Comparison of ENCODE assay signal across 13 cellular contexts in genomic region chr1:24549210-24549609, GRCh38. TPM values are rescaled to one million over a fixed set of nuclear protein-coding genes. Genes with fewer than 3 reads are reported as not detected.
A peak's percentile ranks its signal among the peaks of the same experiment; 100 is the strongest.
DNase-seq lines count a peak whose midpoint lies in the region; FAIRE-seq and TF ChIP-seq lines count a peak whose summit lies in the region.
"Not testable (repeated sequence)": the region's sequence is repeated elsewhere in the genome, so short reads cannot be mapped to it uniquely, and the experiment has no call there.
"Had no signal": no experiment of that assay in that cellular context is flagged by ENCODE, and none has a peak within 500 bp of the region (broad histone marks: within the 10 kb centered on the region; RNA-seq: fewer than 3 reads in every experiment).

No MANE protein-coding gene starts in this region.

- intact Hi-C loops in kidney (cut with DNase I): not testable (repeated sequence)

- TF ChIP-seq CTCF in HEK293 (tag by site-specific recombination; IDR thresholded peaks at IDR 0.05); WERI-Rb-1 (IDR thresholded peaks at IDR 0.05; ENCODE audit: low read depth, low read length); kidney (IDR thresholded peaks at IDR 0.05; ENCODE audit: borderline replicate concordance, extremely low read depth, insufficient read depth); liver (IDR thresholded peaks at IDR 0.05; ENCODE audit: low read depth, low read length, missing input control): not testable (repeated sequence)

- not testable (repeated sequence) for H3K27ac ChIP-seq in HEK293 (ENCODE audit: extremely low read depth, low read depth, low read length); kidney (ENCODE audit: low read depth in 2 of 2, low read length in 2 of 2); small intestine (ENCODE audit: low read depth in 1 of 2, low read length in 1 of 2)
- peak overlapping the region; percentile 93 for H3K27ac ChIP-seq in WERI-Rb-1
- H3K27ac ChIP-seq in liver (ENCODE audit: low read depth in 1 of 2, low read length in 2 of 2): peak overlapping the region; percentile 31 to 51

- peak; percentile 25 for FAIRE-seq in kidney (lab: Jason Lieb, UNC)
- FAIRE-seq in small intestine (lab: Jason Lieb, UNC): not testable (repeated sequence)

- not testable (repeated sequence) for H3K9me3 ChIP-seq in HEK293 (ENCODE audit: control insufficient read depth, insufficient read depth, low read depth, low read length); WERI-Rb-1 (ENCODE audit: severe bottlenecking); kidney (ENCODE audit: control insufficient read depth in 1 of 2, low read length in 2 of 2); liver (ENCODE audit: control insufficient read depth in 4 of 4, low read length in 3 of 4); small intestine (ENCODE audit: control insufficient read depth, low read depth)

- H3K4me1 ChIP-seq in HEK293 (ENCODE audit: control insufficient read depth, insufficient read depth, low read length); kidney (ENCODE audit: control insufficient read depth in 1 of 2, insufficient read depth in 1 of 2, low read depth in 1 of 2, low read length in 2 of 2); small intestine (ENCODE audit: control insufficient read depth in 2 of 2, insufficient read depth in 1 of 2, low read depth in 1 of 2, low read length in 1 of 2): not testable (repeated sequence)
- peaks cover 0 to 34% (median 25%) of the 10 kb centered on the region in 4 donors for H3K4me1 ChIP-seq in liver (ENCODE audit: control insufficient read depth in 4 of 4, insufficient read depth in 4 of 4, low read length in 3 of 4)

- H3K4me3 ChIP-seq in HEK293 (ENCODE audit: low read depth, low read length); WERI-Rb-1 (ENCODE audit: low read depth, low read length); kidney (ENCODE audit: low read length in 2 of 2); liver (ENCODE audit: low read depth in 1 of 3, low read length in 3 of 3); small intestine (ENCODE audit: low read depth in 1 of 2, low read length in 2 of 2): not testable (repeated sequence)

- H3K9ac ChIP-seq in kidney (ENCODE audit: low read length in 2 of 2); liver (ENCODE audit: low read depth in 1 of 2, low read length in 2 of 2): not testable (repeated sequence)

- DNase-seq in NCI-H524 treated with DMSO at 0.1 percent for 48 hours (lab: John Stamatoyannopoulos, UW): peak; percentile 9
- DNase-seq in WERI-Rb-1: peak; percentile 71
- DNase-seq in kidney: not testable (repeated sequence)
- peak; percentile 31 for DNase-seq in small intestine

- H3K36me3 ChIP-seq in HEK293 (ENCODE audit: control insufficient read depth in 2 of 2, insufficient read depth in 1 of 2, low read length in 2 of 2); WERI-Rb-1; kidney (ENCODE audit: control insufficient read depth in 1 of 2, insufficient read depth in 2 of 2, low read length in 2 of 2); liver (ENCODE audit: control insufficient read depth in 4 of 4, insufficient read depth in 3 of 4, low read depth in 1 of 4, low read length in 3 of 4); small intestine (ENCODE audit: control insufficient read depth in 2 of 2, insufficient read depth in 2 of 2, low read length in 2 of 2): not testable (repeated sequence)

- WGBS in liver: 35% methylated on average over 5 of the region's 5 CpGs
- WGBS in small intestine, 3 donors: 13 to 50% (median 44%) methylated on average over 5 of the region's 5 CpGs

- not testable (repeated sequence) for H3K27me3 ChIP-seq in WERI-Rb-1 (ENCODE audit: insufficient read depth, low read depth, severe bottlenecking); liver (ENCODE audit: control insufficient read depth in 4 of 4, insufficient read depth in 4 of 4, low read length in 3 of 4); small intestine (ENCODE audit: control insufficient read depth in 2 of 2, insufficient read depth in 2 of 2, low read length in 2 of 2)

- POLR2A ChIA-PET in HEK293 (lab: Yijun Ruan, JAX): not testable (repeated sequence)

- CTCF ChIA-PET in HEK293 (lab: Yijun Ruan, JAX): interaction anchor here (1.5 to 3.2 kb wide), 2 partner anchors 22 to 38 kb away, joined by 8 to 22 read pairs; no protein-coding TSS in a partner anchor

- TF ChIP-seq RAD21 in liver (IDR thresholded peaks at IDR 0.05): peak in 1 of 2 donors; percentile 18

TF ChIP-seq in HEK293, 187 proteins besides CTCF, POLR2A, EP300 and RAD21:
- peak; percentile 45 for TF ChIP-seq ZFHX2 (tag by site-specific recombination; conservative IDR thresholded peaks at IDR 0.05)

TF ChIP-seq in liver, 16 proteins besides CTCF, POLR2A, EP300 and RAD21:
- peak; percentile 96 to 97 for TF ChIP-seq HNF4A (conservative IDR thresholded peaks at IDR 0.05)
- peak; percentile 85 for TF ChIP-seq ATF3 (IDR thresholded peaks at IDR 0.05)
- TF ChIP-seq RXRA (IDR thresholded peaks at IDR 0.05): peak; percentile 81 to 85
- peak in 1 of 2 donors; percentile 75 for TF ChIP-seq EGR1 (IDR thresholded peaks at IDR 0.05; ENCODE audit: low read depth in 2 of 2)
- TF ChIP-seq, protein P1, sequence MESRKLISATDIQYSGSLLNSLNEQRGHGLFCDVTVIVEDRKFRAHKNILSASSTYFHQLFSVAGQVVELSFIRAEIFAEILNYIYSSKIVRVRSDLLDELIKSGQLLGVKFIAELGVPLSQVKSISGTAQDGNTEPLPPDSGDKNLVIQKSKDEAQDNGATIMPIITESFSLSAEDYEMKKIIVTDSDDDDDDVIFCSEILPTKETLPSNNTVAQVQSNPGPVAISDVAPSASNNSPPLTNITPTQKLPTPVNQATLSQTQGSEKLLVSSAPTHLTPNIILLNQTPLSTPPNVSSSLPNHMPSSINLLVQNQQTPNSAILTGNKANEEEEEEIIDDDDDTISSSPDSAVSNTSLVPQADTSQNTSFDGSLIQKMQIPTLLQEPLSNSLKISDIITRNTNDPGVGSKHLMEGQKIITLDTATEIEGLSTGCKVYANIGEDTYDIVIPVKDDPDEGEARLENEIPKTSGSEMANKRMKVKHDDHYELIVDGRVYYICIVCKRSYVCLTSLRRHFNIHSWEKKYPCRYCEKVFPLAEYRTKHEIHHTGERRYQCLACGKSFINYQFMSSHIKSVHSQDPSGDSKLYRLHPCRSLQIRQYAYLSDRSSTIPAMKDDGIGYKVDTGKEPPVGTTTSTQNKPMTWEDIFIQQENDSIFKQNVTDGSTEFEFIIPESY (IDR thresholded peaks at IDR 0.05): peak; percentile 43
- TF ChIP-seq YY1 (IDR thresholded peaks at IDR 0.05): peak; percentile 54
- TF ChIP-seq, protein P2, sequence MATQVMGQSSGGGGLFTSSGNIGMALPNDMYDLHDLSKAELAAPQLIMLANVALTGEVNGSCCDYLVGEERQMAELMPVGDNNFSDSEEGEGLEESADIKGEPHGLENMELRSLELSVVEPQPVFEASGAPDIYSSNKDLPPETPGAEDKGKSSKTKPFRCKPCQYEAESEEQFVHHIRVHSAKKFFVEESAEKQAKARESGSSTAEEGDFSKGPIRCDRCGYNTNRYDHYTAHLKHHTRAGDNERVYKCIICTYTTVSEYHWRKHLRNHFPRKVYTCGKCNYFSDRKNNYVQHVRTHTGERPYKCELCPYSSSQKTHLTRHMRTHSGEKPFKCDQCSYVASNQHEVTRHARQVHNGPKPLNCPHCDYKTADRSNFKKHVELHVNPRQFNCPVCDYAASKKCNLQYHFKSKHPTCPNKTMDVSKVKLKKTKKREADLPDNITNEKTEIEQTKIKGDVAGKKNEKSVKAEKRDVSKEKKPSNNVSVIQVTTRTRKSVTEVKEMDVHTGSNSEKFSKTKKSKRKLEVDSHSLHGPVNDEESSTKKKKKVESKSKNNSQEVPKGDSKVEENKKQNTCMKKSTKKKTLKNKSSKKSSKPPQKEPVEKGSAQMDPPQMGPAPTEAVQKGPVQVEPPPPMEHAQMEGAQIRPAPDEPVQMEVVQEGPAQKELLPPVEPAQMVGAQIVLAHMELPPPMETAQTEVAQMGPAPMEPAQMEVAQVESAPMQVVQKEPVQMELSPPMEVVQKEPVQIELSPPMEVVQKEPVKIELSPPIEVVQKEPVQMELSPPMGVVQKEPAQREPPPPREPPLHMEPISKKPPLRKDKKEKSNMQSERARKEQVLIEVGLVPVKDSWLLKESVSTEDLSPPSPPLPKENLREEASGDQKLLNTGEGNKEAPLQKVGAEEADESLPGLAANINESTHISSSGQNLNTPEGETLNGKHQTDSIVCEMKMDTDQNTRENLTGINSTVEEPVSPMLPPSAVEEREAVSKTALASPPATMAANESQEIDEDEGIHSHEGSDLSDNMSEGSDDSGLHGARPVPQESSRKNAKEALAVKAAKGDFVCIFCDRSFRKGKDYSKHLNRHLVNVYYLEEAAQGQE (IDR thresholded peaks at IDR 0.05): peak; percentile 48
- peak; percentile 66 to 89 for TF ChIP-seq JUND (IDR thresholded peaks at IDR 0.05)
- TF ChIP-seq, protein P3, sequence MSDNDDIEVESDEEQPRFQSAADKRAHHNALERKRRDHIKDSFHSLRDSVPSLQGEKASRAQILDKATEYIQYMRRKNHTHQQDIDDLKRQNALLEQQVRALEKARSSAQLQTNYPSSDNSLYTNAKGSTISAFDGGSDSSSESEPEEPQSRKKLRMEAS (IDR thresholded peaks at IDR 0.05): peak; percentile 64
- peak; percentile 76 for TF ChIP-seq SP1 (IDR thresholded peaks at IDR 0.05)
- TF ChIP-seq HNF4G (IDR thresholded peaks at IDR 0.05): peak; percentile 92

RNA-seq across cellular contexts. Expression of gene NCMAP, which starts 6.7 kb away (rescaled TPM):
- total RNA-seq in kidney (11.0 TPM), liver (1 to 10 TPM in 1 of 2 donors, under 1 TPM in 1; 0.67 to 4.8 TPM)
- polyA plus RNA-seq in kidney (ENCODE audit: insufficient read depth, low read depth, low replicate concordance) (0.65 TPM), liver (under 1 TPM; 0.31 to 0.56 TPM), small intestine (1 to 10 TPM in 2 of 3 donors, under 1 TPM in 1; 0.81 to 4.7 (median 1.3) TPM)
- total RNA-seq: CD4-positive, alpha-beta T cell; Daoy; GM23248; HFFc6; HT1080; IMR-90 had no signal
- polyA plus RNA-seq: BJ, GM23248, IMR-90 had no signal

RNA-seq across cellular contexts. Expression of gene RCAN3, which starts 46.6 kb away (rescaled TPM):
- total RNA-seq in kidney (27.1 TPM), liver (1 to 10 TPM; 1.2 to 3.1 TPM)
- polyA plus RNA-seq in kidney (ENCODE audit: insufficient read depth, low read depth, low replicate concordance) (3.5 TPM), liver (1 to 10 TPM in 1 of 2 donors, under 1 TPM in 1; 0.97 to 1.3 TPM), small intestine (1 to 10 TPM; 1.9 to 5.1 (median 3.4) TPM)
